In the genomic region with DNA sequence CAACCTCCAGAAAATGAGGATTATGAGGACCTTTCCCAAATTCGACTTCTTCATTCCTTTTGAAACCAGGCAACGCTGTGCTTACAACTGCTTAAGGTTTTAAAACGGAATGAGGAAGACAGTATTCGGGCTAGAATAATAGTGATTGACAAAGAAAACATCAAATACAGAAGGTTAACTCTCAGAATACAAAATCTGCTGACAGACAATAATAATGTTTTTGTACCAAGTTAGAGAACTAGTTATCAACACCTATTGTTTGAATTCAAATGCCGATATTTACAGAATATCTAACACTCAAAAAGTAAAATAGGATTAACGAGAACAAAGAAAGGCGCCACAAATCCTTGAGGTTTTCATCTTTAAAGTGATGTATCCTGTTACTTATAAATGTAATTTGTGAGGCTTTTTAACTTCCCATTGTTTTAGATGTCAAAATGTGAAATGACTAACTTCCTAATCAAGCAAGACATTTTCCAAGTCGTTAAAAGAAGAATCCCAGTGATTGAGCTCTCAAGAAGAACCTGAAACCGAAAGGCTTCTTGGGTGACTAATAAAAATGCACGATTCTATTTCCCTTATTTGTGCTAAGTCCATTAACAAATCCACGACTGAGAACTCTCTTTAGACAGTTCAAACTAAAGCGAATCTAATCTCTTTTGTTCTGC, we compare ENCODE assay signal across 23 cellular contexts.
A peak's percentile ranks its signal among the peaks of the same experiment; 100 is the strongest.
DNase-seq lines count a peak whose midpoint lies in the region; ATAC-seq and TF ChIP-seq lines count a peak whose summit lies in the region.
"Had no signal": no experiment of that assay in that cellular context is flagged by ENCODE, and none has a peak within 500 bp of the region (broad histone marks: within the 10 kb centered on the region; RNA-seq: fewer than 3 reads in every experiment).

No MANE protein-coding gene starts in this region.

- no peak for ATAC-seq in GM21786 (IDR thresholded peaks at IDR 0.05; ENCODE audit: unreplicated experiment)
- ATAC-seq in naive thymus-derived CD8-positive, alpha-beta T cell = no peak

- DNase-seq in NOMO-1 treated with DMSO at 0.1 percent for 48 hours (lab: John Stamatoyannopoulos, UW; ENCODE audit: unreplicated experiment) = peak; percentile 9
- no peak for DNase-seq in NOMO-1 treated with dmso at 0.1 percent for 144 hours (lab: John Stamatoyannopoulos, UW; ENCODE audit: unreplicated experiment)
- no peak for DNase-seq in ascending aorta (ENCODE audit: low spot score in 2 of 2)
- peak; percentile 64 for DNase-seq in glomerular endothelial cell (ENCODE audit: extremely low read depth, low read depth, low spot score)
- no peak for DNase-seq in endothelial cell (ENCODE audit: low spot score)
- DNase-seq in naive thymus-derived CD8-positive, alpha-beta T cell = no peak
- DNase-seq: activated CD4-positive, alpha-beta T cell treated with anti-CD3 and anti-CD28 coated beads for 1 hour; activated naive CD4-positive, alpha-beta T cell treated with anti-CD3 and anti-CD28 coated beads, Interleukin-2, amount 50 U/mL, for 16 hours; colonic mucosa; COR-L47; HCEC 1CT; hypothalamus; NCI-H1092; NCI-H2081; NCI-H446; RPMI8226; stimulated activated CD4-positive, alpha-beta T cell treated with anti-CD3 and anti-CD28 coated beads, Interleukin-12 subunit alpha, Interleukin-12 subunit beta, amount 100 ng/mL, for 4 hours had no signal

- no peak for TF ChIP-seq CTCF in ascending aorta (IDR thresholded peaks at IDR 0.05)
- no peak for TF ChIP-seq CTCF in endothelial cell (IDR thresholded peaks at IDR 0.05; ENCODE audit: unreplicated experiment)

- POLR2A ChIA-PET in naive thymus-derived CD8-positive, alpha-beta T cell (lab: Charles Lee) = no interaction called here

- no peak overlapping the region for H3K4me3 Mint-ChIP-seq in endothelial cell (ENCODE audit: unreplicated experiment)
- no peak overlapping the region for H3K4me3 Mint-ChIP-seq in naive thymus-derived CD8-positive, alpha-beta T cell
- H3K4me3 Mint-ChIP-seq: B cell, nephron had no signal

- H3K27me3 Mint-ChIP-seq in endothelial cell (ENCODE audit: unreplicated experiment) = peaks cover 2% of the 10 kb centered on the region
- H3K27me3 Mint-ChIP-seq in naive thymus-derived CD8-positive, alpha-beta T cell = peaks cover 3 to 17% (median 7%) of the 10 kb centered on the region in 5 donors
- H3K27me3 Mint-ChIP-seq: progenitor cell of endocrine pancreas had no signal

- no peaks in the 10 kb centered on the region for H3K36me3 ChIP-seq in ascending aorta
- no peaks in the 10 kb centered on the region for H3K36me3 ChIP-seq in skeletal muscle tissue (ENCODE audit: control insufficient read depth in 3 of 3, insufficient read depth in 3 of 3, low read length in 3 of 3)
- H3K36me3 ChIP-seq: colonic mucosa had no signal

- H3K27ac ChIP-seq in ascending aorta (peak overlapping the region; percentile 17 to 20), skeletal muscle tissue (ENCODE audit: low read depth, low read length) (peak overlapping the region; percentile 46)
- H3K27ac ChIP-seq: 22Rv1, colonic mucosa had no signal

- H3K9me3 Mint-ChIP-seq in endothelial cell (ENCODE audit: unreplicated experiment) = no peaks in the 10 kb centered on the region
- no peaks in the 10 kb centered on the region for H3K9me3 Mint-ChIP-seq in naive thymus-derived CD8-positive, alpha-beta T cell
- H3K9me3 Mint-ChIP-seq: nephron had no signal

- no peaks in the 10 kb centered on the region for H3K9me3 ChIP-seq in ascending aorta
- no peaks in the 10 kb centered on the region for H3K9me3 ChIP-seq in skeletal muscle tissue (ENCODE audit: control insufficient read depth in 3 of 3, low read length in 3 of 3)
- H3K9me3 ChIP-seq: colonic mucosa had no signal

- intact Hi-C loops in ascending aorta (cut with DNase I) = no loop called here

- peaks cover 3% of the 10 kb centered on the region for H3K4me1 Mint-ChIP-seq in endothelial cell (ENCODE audit: unreplicated experiment)
- no peaks in the 10 kb centered on the region for H3K4me1 Mint-ChIP-seq in naive thymus-derived CD8-positive, alpha-beta T cell
- H3K4me1 Mint-ChIP-seq: B cell, nephron had no signal

- H3K9ac ChIP-seq in skeletal muscle tissue (ENCODE audit: low read depth in 1 of 3, low read length in 3 of 3) = peak overlapping the region in 1 of 3 donors; percentile 3

- no peak overlapping the region for H3K27ac Mint-ChIP-seq in endothelial cell (ENCODE audit: unreplicated experiment)
- no peak overlapping the region for H3K27ac Mint-ChIP-seq in naive thymus-derived CD8-positive, alpha-beta T cell
- H3K27ac Mint-ChIP-seq: B cell, nephron, progenitor cell of endocrine pancreas had no signal

- H3K4me1 ChIP-seq in ascending aorta = no peaks in the 10 kb centered on the region
- no peaks in the 10 kb centered on the region for H3K4me1 ChIP-seq in skeletal muscle tissue (ENCODE audit: control insufficient read depth in 3 of 3, insufficient read depth in 3 of 3, low read length in 3 of 3)
- H3K4me1 ChIP-seq: colonic mucosa had no signal

- H3K4me3 ChIP-seq in ascending aorta (no peak overlapping the region), skeletal muscle tissue (ENCODE audit: low read length in 3 of 3) (no peak overlapping the region)
- H3K4me3 ChIP-seq: colonic mucosa had no signal

- H3K27me3 ChIP-seq in ascending aorta (no peaks in the 10 kb centered on the region), skeletal muscle tissue (ENCODE audit: control insufficient read depth in 3 of 3, insufficient read depth in 3 of 3, low read length in 3 of 3) (no peaks in the 10 kb centered on the region)
- H3K27me3 ChIP-seq: colonic mucosa had no signal

- no peaks in the 10 kb centered on the region for H3K36me3 Mint-ChIP-seq in endothelial cell (ENCODE audit: low read depth, unreplicated experiment)
- H3K36me3 Mint-ChIP-seq in naive thymus-derived CD8-positive, alpha-beta T cell = no peaks in the 10 kb centered on the region

Comparison
In these comparisons a context has a peak if more than half of its experiments do, and no peak if none do; other contexts are left out.
1. DNase-seq: peak in NOMO-1 treated with DMSO at 0.1 percent for 48 hours (single experiment) and glomerular endothelial cell (single experiment); none in NOMO-1 treated with dmso at 0.1 percent for 144 hours (single experiment), ascending aorta (0 of 2), endothelial cell (single experiment) and naive thymus-derived CD8-positive, alpha-beta T cell (0 of 10).